8 cellular contexts compared by ENCODE assay signal in the genomic region with DNA sequence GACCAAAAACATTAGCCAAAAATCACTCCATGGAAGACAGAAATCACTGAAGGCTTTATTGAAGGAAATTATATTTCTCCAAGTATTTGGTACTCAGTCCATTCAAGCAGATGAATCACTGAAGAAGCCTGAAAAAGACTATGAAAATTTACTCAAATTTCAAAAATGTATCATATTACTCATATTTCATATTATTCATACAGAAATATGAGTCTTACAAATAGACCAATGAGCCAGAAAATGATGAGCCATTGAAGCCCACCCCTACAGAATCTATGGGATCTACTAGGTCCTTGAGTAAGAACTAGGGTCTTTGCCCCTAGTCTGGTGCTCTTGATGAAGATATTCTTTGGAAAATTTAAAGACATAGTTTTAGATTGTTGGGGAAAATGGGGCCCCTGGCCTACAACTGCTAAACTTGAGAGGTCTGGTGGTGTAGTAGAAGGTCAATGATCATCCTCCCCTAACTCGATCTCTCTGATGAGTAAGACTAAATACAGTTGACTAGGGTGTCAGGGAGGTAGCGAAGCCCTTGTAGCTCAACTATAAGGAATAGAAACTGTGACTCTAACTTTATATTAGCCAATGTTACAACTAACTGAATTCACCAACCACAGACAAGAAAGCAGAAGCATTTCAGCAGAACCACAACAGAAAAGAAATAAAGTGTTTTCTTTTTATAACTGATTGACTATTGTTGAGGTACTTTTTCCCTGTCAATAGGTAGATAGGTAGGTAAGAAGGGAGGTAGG.
DNase-seq lines count a peak whose midpoint lies in the region; ATAC-seq and TF ChIP-seq lines count a peak whose summit lies in the region.

No MANE protein-coding gene starts in this region.

- CTCF ChIA-PET in MCF 10A (lab: Yijun Ruan, JAX) = interaction anchor here (2.0 kb wide), 1 partner anchor 20 kb away, joined by 11 read pairs; no protein-coding TSS in a partner anchor

- H3K9me3 ChIP-seq in breast epithelium = no peaks in the 10 kb centered on the region
- no peaks in the 10 kb centered on the region for H3K9me3 ChIP-seq in upper lobe of left lung

- 48 to 55% methylated on average over 2 of the region's 2 CpGs for WGBS in upper lobe of left lung, 2 donors

- no TSS peak for BruUV-seq in MCF 10A (replicated peaks; lab: Mats Ljungman, UMichigan)

- no peaks in the 10 kb centered on the region for H3K27me3 Mint-ChIP-seq in MCF 10A (ENCODE audit: insufficient read depth, unreplicated experiment)

- no peaks in the 10 kb centered on the region for H3K9me3 Mint-ChIP-seq in MCF 10A (ENCODE audit: unreplicated experiment)

- POLR2A ChIA-PET in MCF 10A (lab: Yijun Ruan, JAX) = interaction anchor here (1.3 to 2.6 kb wide), 2 partner anchors 10 to 14 kb away, joined by 5 to 26 read pairs; no protein-coding TSS in a partner anchor

- ATAC-seq in upper lobe of left lung (ENCODE audit: low FRiP score in 2 of 2) = peak in 1 of 2 donors; percentile 71

- peaks cover 24% of the 10 kb centered on the region for H3K36me3 Mint-ChIP-seq in MCF 10A (ENCODE audit: insufficient read depth, unreplicated experiment)

- TF ChIP-seq EP300 in upper lobe of left lung (IDR thresholded peaks at IDR 0.05) = no peak

- H3K4me3 Mint-ChIP-seq in MCF 10A (ENCODE audit: unreplicated experiment) = no peak overlapping the region

- TF ChIP-seq CTCF in MCF 10A (IDR thresholded peaks at IDR 0.05; ENCODE audit: unreplicated experiment) (no peak), breast epithelium (IDR thresholded peaks at IDR 0.05) (no peak), fibroblast of pulmonary artery (IDR thresholded peaks at IDR 0.05; ENCODE audit: low read length, missing control alignments) (no peak), upper lobe of left lung (IDR thresholded peaks at IDR 0.05) (no peak)

- no peak for TF ChIP-seq POLR2A in breast epithelium (IDR thresholded peaks at IDR 0.05)
- no peak for TF ChIP-seq POLR2A in upper lobe of left lung (IDR thresholded peaks at IDR 0.05)

- H3K27me3 ChIP-seq in breast epithelium (no peaks in the 10 kb centered on the region), upper lobe of left lung (no peaks in the 10 kb centered on the region)

- H3K27ac ChIP-seq in breast epithelium (peak overlapping the region in 1 of 2 donors; percentile 52), upper lobe of left lung (peak overlapping the region; percentile 6 to 44 (median 24))

- H3K4me3 ChIP-seq in breast epithelium = no peak overlapping the region
- no peak overlapping the region for H3K4me3 ChIP-seq in fibroblast of pulmonary artery (replicated peaks; ENCODE audit: low read depth, low read length)
- no peak overlapping the region for H3K4me3 ChIP-seq in upper lobe of left lung

- intact Hi-C loops in MCF 10A (cut with micrococcal nuclease) (no loop called here), breast epithelium (cut with DNase I; ENCODE audit: low total_unique reads) (no loop called here)

- H3K4me1 ChIP-seq in breast epithelium = no peaks in the 10 kb centered on the region
- H3K4me1 ChIP-seq in upper lobe of left lung = peaks cover 10 to 21% (median 12%) of the 10 kb centered on the region in 4 donors

- peak; percentile 8 for DNase-seq in MCF 10A (ENCODE audit: unreplicated experiment)
- DNase-seq in breast epithelium (ENCODE audit: low spot score in 2 of 2) = no peak
- DNase-seq in RKO (ENCODE audit: low spot score) = peak; percentile 68
- peak; percentile 23 for DNase-seq in fibroblast of pulmonary artery (ENCODE audit: low read depth)
- DNase-seq in upper lobe of left lung = no peak
- DNase-seq in DMS 273 (lab: John Stamatoyannopoulos, UW; ENCODE audit: unreplicated experiment) = no peak
- DNase-seq in SW 1271 (lab: John Stamatoyannopoulos, UW) = no peak
- DNase-seq in Ammon's horn (ENCODE audit: low spot score) = no peak

- peak overlapping the region; percentile 91 for H3K27ac Mint-ChIP-seq in MCF 10A (ENCODE audit: low read depth, unreplicated experiment)

- H3K36me3 ChIP-seq in breast epithelium (no peaks in the 10 kb centered on the region), upper lobe of left lung (peaks cover 0 to 15% (median 5%) of the 10 kb centered on the region in 4 donors)

- peaks cover 39% of the 10 kb centered on the region for H3K4me1 Mint-ChIP-seq in MCF 10A (ENCODE audit: insufficient read depth, unreplicated experiment)

Comparison
In these comparisons a context has a peak if more than half of its experiments do, and no peak if none do; other contexts are left out.
1. DNase-seq: peak in MCF 10A (single experiment), RKO (single experiment) and fibroblast of pulmonary artery (single experiment); none in breast epithelium (0 of 2), upper lobe of left lung (0 of 2), DMS 273 (single experiment), SW 1271 (0 of 2) and Ammon's horn (single experiment).